Comparison of ENCODE assay signal across 8 cellular contexts in genomic region chr4:88823058-88823919, GRCh38.
DNase-seq lines count a peak whose midpoint lies in the region; ATAC-seq and TF ChIP-seq lines count a peak whose summit lies in the region.

No MANE protein-coding gene starts in this region.

- peak in 3 of 4 donors; percentile 49 to 84 (median 83) for TF ChIP-seq POLR2A in upper lobe of left lung (IDR thresholded peaks at IDR 0.05)

- intact Hi-C loops in cardiac septum (cut with DNase I) = loop anchor here (5.0 kb wide), 1 partner anchor 289 kb away; the partner anchor contains the start of gene TIGD2

- H3K27me3 ChIP-seq in GM23338 (ENCODE audit: insufficient read depth) = no peaks in the 10 kb centered on the region
- no peaks in the 10 kb centered on the region for H3K27me3 ChIP-seq in KMS-11 (ENCODE audit: insufficient read depth, low read depth)
- H3K27me3 ChIP-seq in SK-N-SH (ENCODE audit: insufficient read depth) = no peaks in the 10 kb centered on the region
- H3K27me3 ChIP-seq in adipocyte (replicated peaks; ENCODE audit: control insufficient read depth, insufficient read depth, low read length) = no peaks in the 10 kb centered on the region
- no peaks in the 10 kb centered on the region for H3K27me3 ChIP-seq in parathyroid adenoma (ENCODE audit: control insufficient read depth, insufficient read depth, low read length)
- no peaks in the 10 kb centered on the region for H3K27me3 ChIP-seq in upper lobe of left lung

- H3K4me3 Mint-ChIP-seq in GM23338 = peak overlapping the region; percentile 76

- H3K4me1 ChIP-seq in GM23338 (ENCODE audit: insufficient read depth) = peaks cover 24% of the 10 kb centered on the region
- peaks cover 19% of the 10 kb centered on the region for H3K4me1 ChIP-seq in KMS-11 (ENCODE audit: low read depth, poor library complexity, severe bottlenecking)
- H3K4me1 ChIP-seq in SK-N-SH (ENCODE audit: control insufficient read depth in 1 of 2, insufficient read depth in 2 of 2, low read depth in 1 of 2, low read length in 1 of 2) = peaks cover 0 to 9% of the 10 kb centered on the region in 2 experiments; a peak in 2 of 4 replicates
- peaks cover 40% of the 10 kb centered on the region for H3K4me1 ChIP-seq in adipocyte (ENCODE audit: control insufficient read depth, insufficient read depth, low read length)
- peaks cover 9% of the 10 kb centered on the region for H3K4me1 ChIP-seq in parathyroid adenoma
- H3K4me1 ChIP-seq in upper lobe of left lung = peaks cover 25 to 48% (median 26%) of the 10 kb centered on the region in 4 donors

- H3K4me1 Mint-ChIP-seq in GM23338 = peaks cover 20% of the 10 kb centered on the region

- H4K20me1 ChIP-seq in GM23338 (replicated peaks; ENCODE audit: insufficient read depth) (no peaks in the 10 kb centered on the region), KMS-11 (ENCODE audit: insufficient read depth) (no peaks in the 10 kb centered on the region), SK-N-SH (ENCODE audit: insufficient read depth) (no peaks in the 10 kb centered on the region)

- no peak for TF ChIP-seq EP300 in SK-N-SH (IDR thresholded peaks at IDR 0.05; ENCODE audit: borderline replicate concordance in 1 of 2, low read depth in 1 of 2, low read length in 1 of 2)
- TF ChIP-seq EP300 in upper lobe of left lung (IDR thresholded peaks at IDR 0.05) = peak in 1 of 4 donors; percentile 75

- CTCF ChIA-PET in SK-N-SH (lab: Yijun Ruan, JAX) = no interaction called here

- no peaks in the 10 kb centered on the region for H3K36me3 Mint-ChIP-seq in GM23338 (ENCODE audit: low read depth)

- H3K9me2 ChIP-seq in GM23338 (ENCODE audit: insufficient read depth) (no peaks in the 10 kb centered on the region), SK-N-SH (no peaks in the 10 kb centered on the region)

- H2AFZ ChIP-seq in GM23338 (peak overlapping the region; percentile 26; the same call in 1 of the 2 replicates), KMS-11 (ENCODE audit: low read depth) (peak overlapping the region; percentile 93), SK-N-SH (ENCODE audit: low read depth) (peak overlapping the region; percentile 77), parathyroid adenoma (peak overlapping the region; percentile 59)

- no peak for TF ChIP-seq RAD21 in SK-N-SH (IDR thresholded peaks at IDR 0.05; ENCODE audit: low read length)

- no peaks in the 10 kb centered on the region for H3K9me3 Mint-ChIP-seq in GM23338

- 30% methylated on average over 16 of the region's 16 CpGs for WGBS in SK-N-SH (ENCODE audit: low lambda C conversion rate)
- 1 to 2% methylated on average over 16 of the region's 16 CpGs for WGBS in upper lobe of left lung, 2 donors

- no peaks in the 10 kb centered on the region for H3F3A ChIP-seq in GM23338 (replicated peaks; ENCODE audit: low read depth)
- peaks cover 4% of the 10 kb centered on the region for H3F3A ChIP-seq in SK-N-SH (replicated peaks; ENCODE audit: insufficient read depth)

- H3K27ac Mint-ChIP-seq in GM23338 = peak overlapping the region; percentile 91

- H3K9ac ChIP-seq in KMS-11 (peak overlapping the region; percentile 68), SK-N-SH (peak overlapping the region; percentile 68), adipocyte (ENCODE audit: low read length) (peak overlapping the region; percentile 90), parathyroid adenoma (no peak overlapping the region)

- no peaks in the 10 kb centered on the region for H3K36me3 ChIP-seq in GM23338 (ENCODE audit: insufficient read depth)
- no peaks in the 10 kb centered on the region for H3K36me3 ChIP-seq in KMS-11 (ENCODE audit: insufficient read depth)
- no peaks in the 10 kb centered on the region for H3K36me3 ChIP-seq in SK-N-SH (replicated peaks in 1 of 2; ENCODE audit: control insufficient read depth in 1 of 2, insufficient read depth in 2 of 2, low read length in 1 of 2)
- no peaks in the 10 kb centered on the region for H3K36me3 ChIP-seq in adipocyte (ENCODE audit: control insufficient read depth, insufficient read depth, low read length, severe bottlenecking)
- no peaks in the 10 kb centered on the region for H3K36me3 ChIP-seq in parathyroid adenoma (ENCODE audit: control insufficient read depth, insufficient read depth, low read length)
- H3K36me3 ChIP-seq in upper lobe of left lung = no peaks in the 10 kb centered on the region

- peaks cover 2% of the 10 kb centered on the region for H3K27me3 Mint-ChIP-seq in GM23338 (ENCODE audit: insufficient read depth, low read depth, poor library complexity)

- TF ChIP-seq CTCF in GM23338 (conservative IDR thresholded peaks at IDR 0.05; ENCODE audit: low read depth in 2 of 2) = no peak
- TF ChIP-seq CTCF in KMS-11 (conservative IDR thresholded peaks at IDR 0.05; ENCODE audit: low read depth, low read length) = no peak
- no peak for TF ChIP-seq CTCF in SK-N-SH (IDR thresholded peaks at IDR 0.05)
- TF ChIP-seq CTCF in parathyroid adenoma (IDR thresholded peaks at IDR 0.05) = no peak
- TF ChIP-seq CTCF in upper lobe of left lung (IDR thresholded peaks at IDR 0.05) = no peak

- H3K27ac ChIP-seq in GM23338 (ENCODE audit: low read depth) (peak overlapping the region; percentile 79), KMS-11 (peak overlapping the region; percentile 81), SK-N-SH (ENCODE audit: low read depth in 2 of 2, low read length in 1 of 2) (peak overlapping the region; percentile 82 to 87), parathyroid adenoma (peak overlapping the region; percentile 94), upper lobe of left lung (peak overlapping the region; percentile 78 to 88 (median 86))

- peak; percentile 80 for DNase-seq in Daoy (ENCODE audit: low read depth)
- peak; percentile 88 for DNase-seq in GM23338 (ENCODE audit: low spot score)
- DNase-seq in SK-N-SH = peak; percentile 26
- peak; percentile 96 for DNase-seq in adipocyte (ENCODE audit: low read depth)
- DNase-seq in cardiac septum (ENCODE audit: low spot score) = peak; percentile 93
- DNase-seq in upper lobe of left lung = peak in 1 of 2 donors; percentile 97

- H3K4me2 ChIP-seq in GM23338 (peak overlapping the region; percentile 71), KMS-11 (peak overlapping the region; percentile 76), SK-N-SH (peak overlapping the region; percentile 76), parathyroid adenoma (ENCODE audit: low read length) (peak overlapping the region; percentile 79)

- ATAC-seq in GM23338 = peak; percentile 95
- ATAC-seq in upper lobe of left lung (ENCODE audit: low FRiP score in 2 of 2) = peak; percentile 97

- H3K9me3 ChIP-seq in SK-N-SH (no peaks in the 10 kb centered on the region), adipocyte (ENCODE audit: control insufficient read depth, low read length) (no peaks in the 10 kb centered on the region), parathyroid adenoma (ENCODE audit: control insufficient read depth, low read length) (no peaks in the 10 kb centered on the region), upper lobe of left lung (no peaks in the 10 kb centered on the region)

- no peaks in the 10 kb centered on the region; the same call in 1 of the 2 replicates for H3K79me2 ChIP-seq in GM23338 (replicated peaks; ENCODE audit: insufficient read depth)
- H3K79me2 ChIP-seq in KMS-11 (ENCODE audit: insufficient read depth, low read depth) = no peaks in the 10 kb centered on the region
- H3K79me2 ChIP-seq in SK-N-SH (ENCODE audit: insufficient read depth) = no peaks in the 10 kb centered on the region
- H3K79me2 ChIP-seq in parathyroid adenoma = peaks cover 12% of the 10 kb centered on the region

- H3K4me3 ChIP-seq in GM23338 = peak overlapping the region; percentile 45
- peak overlapping the region; percentile 96 for H3K4me3 ChIP-seq in KMS-11 (IDR thresholded peaks at IDR 0.05; ENCODE audit: insufficient read depth, low read depth, low read length)
- H3K4me3 ChIP-seq in SK-N-SH (ENCODE audit: low read depth in 2 of 2, low read length in 1 of 2) = peak overlapping the region; percentile 55 to 59
- peak overlapping the region; percentile 91 for H3K4me3 ChIP-seq in adipocyte (ENCODE audit: low read length)
- peak overlapping the region; percentile 83 for H3K4me3 ChIP-seq in parathyroid adenoma (ENCODE audit: low read depth, low read length)
- peak overlapping the region; percentile 17 to 58 (median 50) for H3K4me3 ChIP-seq in upper lobe of left lung

- POLR2A ChIA-PET in SK-N-SH (lab: Yijun Ruan, JAX) = no interaction called here

TF ChIP-seq in GM23338, 12 proteins besides CTCF, POLR2A, EP300 and RAD21:
- peak; percentile 71 for TF ChIP-seq CREB1 (CRISPR knock-in tag; IDR thresholded peaks at IDR 0.05; ENCODE audit: low read depth)
- TF ChIP-seq EZH2 (IDR thresholded peaks at IDR 0.05; ENCODE audit: low read depth, unreplicated experiment) = no peak
- no peak for TF ChIP-seq POLR2AphosphoS5 (IDR thresholded peaks at IDR 0.05; ENCODE audit: low read depth)

TF ChIP-seq in SK-N-SH, 30 proteins besides CTCF, POLR2A, EP300 and RAD21 (continues in another document):
- TF ChIP-seq FOSL2 (IDR thresholded peaks at IDR 0.05; ENCODE audit: borderline replicate concordance, low read depth) = no peak
- 0 out of 2 replicates have a peak, but pooled peaks have one; percentile 41 for TF ChIP-seq MAX (IDR thresholded peaks at IDR 0.05; ENCODE audit: low read depth)
- no peak for TF ChIP-seq TEAD4 (IDR thresholded peaks at IDR 0.05; ENCODE audit: borderline replicate concordance, insufficient read depth)
- TF ChIP-seq EZH2phosphoT487 (IDR thresholded peaks at IDR 0.05; ENCODE audit: borderline replicate concordance, low read depth) = no peak
- TF ChIP-seq TCF12 (IDR thresholded peaks at IDR 0.05) = no peak
- TF ChIP-seq ZBTB33 (IDR thresholded peaks at IDR 0.05; ENCODE audit: borderline replicate concordance, low read depth) = no peak
- TF ChIP-seq RXRA (IDR thresholded peaks at IDR 0.05; ENCODE audit: borderline replicate concordance, low read depth) = no peak
- TF ChIP-seq MXI1 (IDR thresholded peaks at IDR 0.05; ENCODE audit: low read depth, low read length) = peak; percentile 60
- no peak for TF ChIP-seq NFIC (IDR thresholded peaks at IDR 0.05; ENCODE audit: borderline replicate concordance)

Comparison
In these comparisons a context has a peak if more than half of its experiments do, and no peak if none do; other contexts are left out.
1. H2AFZ ChIP-seq: peak in every context shown above with its lines; median percentile 93 in KMS-11; 77 in SK-N-SH; 59 in parathyroid adenoma; 26 in GM23338.
2. H3K4me3 ChIP-seq: peak in every context shown above with its lines; median percentile 96 in KMS-11; 91 in adipocyte; 83 in parathyroid adenoma; 57 in SK-N-SH; 50 in upper lobe of left lung; 45 in GM23338.